Comparison of ENCODE assay signal across 30 cellular contexts in the genomic region with DNA sequence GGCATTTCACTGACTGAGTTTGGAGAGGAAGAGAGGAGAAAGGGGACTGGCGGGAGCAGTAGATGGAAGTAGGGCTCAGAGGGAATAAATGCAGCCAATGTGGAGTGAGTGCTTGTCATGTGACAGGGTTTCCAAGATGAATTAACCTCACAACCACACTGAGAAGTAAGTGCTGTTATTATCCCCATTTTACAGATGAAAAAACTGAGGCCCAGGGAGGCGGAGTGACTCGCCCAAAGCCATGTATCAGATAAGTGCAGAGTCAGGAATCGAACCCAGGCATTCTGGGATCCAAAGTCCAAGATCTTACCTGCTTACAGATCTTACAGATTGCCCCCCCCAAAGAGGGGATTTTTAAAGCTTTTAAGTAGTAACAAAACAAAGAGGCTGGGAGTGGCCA.
DNase-seq lines count a peak whose midpoint lies in the region; ATAC-seq, FAIRE-seq and TF ChIP-seq lines count a peak whose summit lies in the region.
"Had no signal": no experiment of that assay in that cellular context is flagged by ENCODE, and none has a peak within 500 bp of the region (broad histone marks: within the 10 kb centered on the region; RNA-seq: fewer than 3 reads in every experiment).

No MANE protein-coding gene starts in this region.

- no peak overlapping the region for H3K23ac ChIP-seq in H1 (ENCODE audit: insufficient read length)

- POLR2A ChIA-PET in HCT116 (lab: Charles Lee) = no interaction called here
- POLR2A ChIA-PET in PC-9 (lab: Charles Lee; ENCODE audit: unreplicated experiment) = no interaction called here
- POLR2A ChIA-PET in H1 (lab: Charles Lee; ENCODE audit: partially characterized antibody) = no interaction called here

- H2BK5ac ChIP-seq in H1 (ENCODE audit: low read depth, low read length) = no peak overlapping the region

- no peak overlapping the region for H3K56ac ChIP-seq in H1 (replicated peaks; ENCODE audit: insufficient read length, low read depth, low read length)

- H3K27ac ChIP-seq in HCT116 (ENCODE audit: low read depth, low read length) (no peak overlapping the region), PC-9 (peak overlapping the region; percentile 79), H1 (ENCODE audit: low read depth, low read length) (no peak overlapping the region)
- H3K27ac ChIP-seq: BLaER1 had no signal

- peaks cover 1% of the 10 kb centered on the region; the same call in 1 of the 2 replicates for H3K23me2 ChIP-seq in H1 (ENCODE audit: low read depth, low read length)

- RAD21 ChIA-PET in HCT116 (lab: Charles Lee; ENCODE audit: low non-redundant PET in 1 of 2, low total read pairs in 2 of 2, uncharacterized antibody in 2 of 2, unreplicated experiment in 2 of 2) = no interaction called here

- no peak overlapping the region for H3K4me3 ChIP-seq in HCT116 (replicated peaks in 1 of 2; ENCODE audit: low read depth in 1 of 2, low read length in 2 of 2)
- no peak overlapping the region for H3K4me3 ChIP-seq in PC-9
- H3K4me3 ChIP-seq in H1 (ENCODE audit: extremely low read depth in 1 of 4, insufficient read depth in 2 of 4, low read depth in 3 of 4, low read length in 4 of 4) = no peak overlapping the region
- H3K4me3 ChIP-seq: BLaER1, GM12878 had no signal

- H3K9me2 ChIP-seq in HCT116 (ENCODE audit: insufficient read depth) = no peaks in the 10 kb centered on the region
- H3K9me2 ChIP-seq in PC-9 (ENCODE audit: insufficient read depth) = no peaks in the 10 kb centered on the region

- CTCF ChIA-PET in HCT116 (lab: Charles Lee) (no interaction called here), PC-9 (lab: Charles Lee) (interaction anchor here (0.7 kb wide), 1 partner anchor 83 kb away, joined by 5 read pairs; no protein-coding TSS in a partner anchor), H1 (lab: Charles Lee; ENCODE audit: partially characterized antibody) (interaction anchor here (1.5 to 3.0 kb wide), 3 partner anchors 15 to 170 kb away, joined by 3 to 12 read pairs (median 6); no protein-coding TSS in a partner anchor)

- WGBS in H1 (ENCODE audit: extremely low coverage in 1 of 2, insufficient coverage in 1 of 2, insufficient read length in 1 of 2, insufficient replicate concordance in 2 of 2, low coverage in 1 of 2, low lambda C conversion rate in 2 of 2, missing lambda C conversion rate in 1 of 2), 2 experiments = 92% methylated on average over 4 of the region's 4 CpGs; no CpG with 5 or more reads in 1 of the 2 experiments

- H4K8ac ChIP-seq in H1 (ENCODE audit: extremely low read depth, insufficient read depth, low read length) = no peak overlapping the region

- no peaks in the 10 kb centered on the region for H3K9me3 ChIP-seq in HCT116 (ENCODE audit: control insufficient read depth in 1 of 2, insufficient read depth in 1 of 2, low read depth in 1 of 2, low read length in 2 of 2)
- no peaks in the 10 kb centered on the region for H3K9me3 ChIP-seq in PC-9 (ENCODE audit: insufficient read depth, low read depth)
- no peaks in the 10 kb centered on the region for H3K9me3 ChIP-seq in H1 (ENCODE audit: insufficient read depth in 2 of 2, low read depth in 1 of 2, low read length in 1 of 2)
- H3K9me3 ChIP-seq: BE2C, BLaER1 had no signal

- peak overlapping the region; percentile 31 for H3K27ac Mint-ChIP-seq in activated CD4-positive, alpha-beta T cell treated with anti-CD3 and anti-CD28 coated beads, Interleukin-2, amount 10 ng/mL, durations not matched to agents 24 days and 14 days
- H3K27ac Mint-ChIP-seq: CD4-positive, alpha-beta memory T cell; CD4-positive, CD25-positive, alpha-beta regulatory T cell; CD8-positive, alpha-beta memory T cell had no signal

- no TSS peak for BruUV-seq in HCT116 (replicated peaks; lab: Mats Ljungman, UMichigan)
- BruUV-seq in PC-9 (replicated peaks; lab: Mats Ljungman, UMichigan) = no TSS peak

- H3K18ac ChIP-seq in H1 (ENCODE audit: extremely low read depth, low read length) = no peak overlapping the region

- H3K4me2 ChIP-seq in HCT116 (ENCODE audit: low read length) = peak overlapping the region; percentile 39
- H3K4me2 ChIP-seq in PC-9 = peak overlapping the region; percentile 22
- no peak overlapping the region for H3K4me2 ChIP-seq in H1 (ENCODE audit: insufficient read depth in 1 of 2, low read depth in 2 of 2, low read length in 2 of 2)
- H3K4me2 ChIP-seq: BLaER1 had no signal

- no peak overlapping the region for H2BK12ac ChIP-seq in H1 (ENCODE audit: low read depth, low read length)

- H2BK120ac ChIP-seq in H1 (replicated peaks; ENCODE audit: low read depth, low read length) = no peak overlapping the region

- TF ChIP-seq CTCF in HCT116 (IDR thresholded peaks at IDR 0.05 in 2 of 3, conservative IDR thresholded peaks at IDR 0.05 in 1 of 3; ENCODE audit: borderline replicate concordance in 1 of 3, insufficient read depth in 1 of 3, low read depth in 2 of 3, low read length in 2 of 3) (no peak), PC-9 (conservative IDR thresholded peaks at IDR 0.05) (no peak), H1 (IDR thresholded peaks at IDR 0.05; ENCODE audit: control extremely low read depth in 1 of 3, insufficient read depth in 1 of 3, low read depth in 1 of 3, low read length in 3 of 3) (no peak)

- H3K36me3 ChIP-seq in HCT116 (ENCODE audit: control insufficient read depth in 1 of 2, insufficient read depth in 2 of 2, low read length in 2 of 2) = no peaks in the 10 kb centered on the region
- H3K36me3 ChIP-seq in PC-9 (ENCODE audit: low read depth) = no peaks in the 10 kb centered on the region
- no peaks in the 10 kb centered on the region for H3K36me3 ChIP-seq in H1 (ENCODE audit: control insufficient read depth in 2 of 4, insufficient read depth in 4 of 4, low read length in 3 of 4)
- H3K36me3 ChIP-seq: BE2C, BLaER1 had no signal

- TF ChIP-seq POLR2A in HCT116 (IDR thresholded peaks at IDR 0.05; ENCODE audit: borderline replicate concordance, extremely low read depth, insufficient read depth, insufficient read length) (no peak), H1 (IDR thresholded peaks at IDR 0.05; ENCODE audit: control extremely low read depth in 1 of 2, low read depth in 2 of 2, low read length in 2 of 2) (no peak)

- peaks cover 14% of the 10 kb centered on the region; the same call in 1 of the 2 replicates for H3F3A ChIP-seq in PC-9 (ENCODE audit: insufficient read depth, low read depth)

- TF ChIP-seq EP300 in H1 (IDR thresholded peaks at IDR 0.05; ENCODE audit: borderline replicate concordance in 1 of 2, low read depth in 2 of 2, low read length in 2 of 2) = no peak

- no peak for TF ChIP-seq RAD21 in HCT116 (IDR thresholded peaks at IDR 0.05; ENCODE audit: low read depth)
- TF ChIP-seq RAD21 in H1 (IDR thresholded peaks at IDR 0.05 in 1 of 2, conservative IDR thresholded peaks at IDR 0.05 in 1 of 2; ENCODE audit: low read depth in 2 of 2, low read length in 2 of 2) = no peak

- no peak for FAIRE-seq in H1 (lab: Jason Lieb, UNC)
- FAIRE-seq: A204.1, GM12878, GM12892, GM18507, GM19239 had no signal

- H4K5ac ChIP-seq in H1 (ENCODE audit: insufficient read length, low read depth, low read length) = no peak overlapping the region

- H3K79me2 ChIP-seq in HCT116 (ENCODE audit: insufficient read depth, low read length) = no peaks in the 10 kb centered on the region
- H3K79me2 ChIP-seq in PC-9 (ENCODE audit: low read depth) = no peaks in the 10 kb centered on the region
- no peaks in the 10 kb centered on the region for H3K79me2 ChIP-seq in H1 (ENCODE audit: control insufficient read depth in 1 of 2, insufficient read depth in 2 of 2, low read length in 2 of 2)

- H2BK20ac ChIP-seq in H1 (ENCODE audit: low read length) = no peak overlapping the region

- H2AFZ ChIP-seq in HCT116 (ENCODE audit: low read depth, low read length, poor library complexity, severe bottlenecking) (no peak overlapping the region), PC-9 (no peak overlapping the region), H1 (ENCODE audit: low read length) (no peak overlapping the region)

- no peak for ATAC-seq in HCT116
- no peak for ATAC-seq in GM19035 (IDR thresholded peaks at IDR 0.05; ENCODE audit: unreplicated experiment)
- ATAC-seq in GM21528 (IDR thresholded peaks at IDR 0.05; ENCODE audit: low FRiP score, unreplicated experiment) = no peak
- ATAC-seq: GM12878 had no signal

- H4K20me1 ChIP-seq in HCT116 (ENCODE audit: insufficient read depth) (no peaks in the 10 kb centered on the region), PC-9 (ENCODE audit: insufficient read depth) (no peaks in the 10 kb centered on the region), H1 (replicated peaks in 1 of 2; ENCODE audit: control insufficient read depth in 1 of 2, insufficient read depth in 2 of 2, low read length in 2 of 2) (no peaks in the 10 kb centered on the region)
- H4K20me1 ChIP-seq: BLaER1 had no signal

- H3K14ac ChIP-seq in H1 (ENCODE audit: insufficient read length) = no peak overlapping the region

- H2AK5ac ChIP-seq in H1 (ENCODE audit: low read depth, low read length) = no peak overlapping the region

- H3K9ac ChIP-seq in HCT116 (ENCODE audit: low read length) = no peak overlapping the region
- H3K9ac ChIP-seq in H1 (replicated peaks in 1 of 4; ENCODE audit: extremely low read depth in 1 of 4, low read depth in 3 of 4, low read length in 3 of 4) = no peak overlapping the region
- H3K9ac ChIP-seq: BLaER1 had no signal

- peaks cover 14% of the 10 kb centered on the region for H3K9me3 Mint-ChIP-seq in activated CD4-positive, alpha-beta T cell treated with anti-CD3 and anti-CD28 coated beads, Interleukin-2, amount 10 ng/mL, durations not matched to agents 24 days and 14 days
- H3K9me3 Mint-ChIP-seq: CD14-positive monocyte; CD4-positive, alpha-beta memory T cell had no signal

- H3K4me1 ChIP-seq in HCT116 (ENCODE audit: control insufficient read depth in 1 of 2, insufficient read depth in 2 of 2, low read length in 2 of 2) = peaks cover 0 to 12% of the 10 kb centered on the region in 2 experiments; a peak in 2 of 4 replicates
- H3K4me1 ChIP-seq in PC-9 (replicated peaks; ENCODE audit: insufficient read depth) = peaks cover 24% of the 10 kb centered on the region
- no peaks in the 10 kb centered on the region for H3K4me1 ChIP-seq in H1 (replicated peaks in 1 of 4; ENCODE audit: control insufficient read depth in 3 of 4, insufficient read depth in 4 of 4, low read length in 3 of 4)
- H3K4me1 ChIP-seq: BE2C had no signal

- H3K27me3 Mint-ChIP-seq in activated CD4-positive, alpha-beta T cell treated with anti-CD3 and anti-CD28 coated beads, Interleukin-2, amount 10 ng/mL, durations not matched to agents 24 days and 14 days = no peaks in the 10 kb centered on the region
- H3K27me3 Mint-ChIP-seq: CD4-positive, CD25-positive, alpha-beta regulatory T cell had no signal

- H3K79me1 ChIP-seq in H1 (ENCODE audit: low read depth, low read length) = no peaks in the 10 kb centered on the region

- no peak overlapping the region for H4K91ac ChIP-seq in H1 (replicated peaks; ENCODE audit: insufficient read length, low read length)

- no peak overlapping the region for H3K4me3 Mint-ChIP-seq in activated CD4-positive, alpha-beta T cell treated with anti-CD3 and anti-CD28 coated beads, Interleukin-2, amount 10 ng/mL, durations not matched to agents 24 days and 14 days
- H3K4me3 Mint-ChIP-seq: CD14-positive monocyte; CD4-positive, alpha-beta memory T cell; CD4-positive, CD25-positive, alpha-beta regulatory T cell; CD8-positive, alpha-beta memory T cell had no signal

- H3K36me3 Mint-ChIP-seq in activated CD4-positive, alpha-beta T cell treated with anti-CD3 and anti-CD28 coated beads, Interleukin-2, amount 10 ng/mL, durations not matched to agents 24 days and 14 days (ENCODE audit: low read depth) = no peaks in the 10 kb centered on the region
- H3K36me3 Mint-ChIP-seq: CD4-positive, alpha-beta memory T cell; CD4-positive, CD25-positive, alpha-beta regulatory T cell had no signal

- no peak overlapping the region for H3K4ac ChIP-seq in H1 (replicated peaks; ENCODE audit: insufficient read length, low read depth, low read length)

- intact Hi-C loops in activated CD4-positive, alpha-beta T cell treated with anti-CD3 and anti-CD28 coated beads, Interleukin-2, amount 10 ng/mL, durations not matched to agents 24 days and 14 days (cut with micrococcal nuclease) = no loop called here
- intact Hi-C loops in HCT116 (cut with micrococcal nuclease) (no loop called here), PC-9 (cut with micrococcal nuclease; ENCODE audit: unreplicated experiment) (no loop called here)

- peaks cover 7% of the 10 kb centered on the region for H3K4me1 Mint-ChIP-seq in activated CD4-positive, alpha-beta T cell treated with anti-CD3 and anti-CD28 coated beads, Interleukin-2, amount 10 ng/mL, durations not matched to agents 24 days and 14 days
- H3K4me1 Mint-ChIP-seq: CD4-positive, alpha-beta memory T cell; CD8-positive, alpha-beta memory T cell had no signal

- no peak for DNase-seq in activated CD4-positive, alpha-beta T cell treated with anti-CD3 and anti-CD28 coated beads, Interleukin-2, amount 10 ng/mL, durations not matched to agents 24 days and 14 days
- DNase-seq in activated CD4-positive, alpha-beta T cell treated with anti-CD3 and anti-CD28 coated beads for 1 hour = no peak
- DNase-seq in HCT116 (ENCODE audit: low read depth, low spot score) (no peak), PC-9 (no peak), H1 (ENCODE audit: low read depth in 1 of 2, low spot score in 2 of 2) (no peak)
- no peak for DNase-seq in effector CD8-positive, alpha-beta T cell (lab: John Stamatoyannopoulos, UW)
- DNase-seq: 8988T; ACHN; BE2C; C1 segment of cervical spinal cord; CD4-positive, alpha-beta memory T cell; CD4-positive, CD25-positive, alpha-beta regulatory T cell; CD8-positive, alpha-beta memory T cell; COR-L47; DMS 273 treated with DMSO at 0.1 percent for 48 hours; DMS153; DMS53; DMS79; DND-41; EL; GDM1 had no signal

- H3K27me3 ChIP-seq in HCT116 (ENCODE audit: insufficient read depth, low read length) (no peaks in the 10 kb centered on the region), PC-9 (ENCODE audit: insufficient read depth, low read depth) (no peaks in the 10 kb centered on the region), H1 (replicated peaks in 1 of 4; ENCODE audit: control insufficient read depth in 3 of 4, extremely low read depth in 1 of 4, insufficient read depth in 3 of 4, low read length in 3 of 4) (no peaks in the 10 kb centered on the region)
- H3K27me3 ChIP-seq: BE2C, BLaER1 had no signal

- no peak overlapping the region for H2BK15ac ChIP-seq in H1 (ENCODE audit: low read length)

Comparison
In these comparisons a context has a peak if more than half of its experiments do, and no peak if none do; other contexts are left out.
1. H3K4me2 ChIP-seq: peak in HCT116 (single experiment) and PC-9 (single experiment); none in H1 (0 of 2).